11 cellular contexts compared by ENCODE assay signal in genomic region chr19:1037553-1038115, GRCh38. TPM values are rescaled to one million over a fixed set of nuclear protein-coding genes. Genes with fewer than 3 reads are reported as not detected.
DNase-seq lines count a peak whose midpoint lies in the region; ATAC-seq, FAIRE-seq and TF ChIP-seq lines count a peak whose summit lies in the region.
"Had no signal": no experiment of that assay in that cellular context is flagged by ENCODE, and none has a peak within 500 bp of the region (broad histone marks: within the 10 kb centered on the region; RNA-seq: fewer than 3 reads in every experiment).

No MANE protein-coding gene starts in this region.

- H3K27me3 ChIP-seq in transverse colon: no peaks in the 10 kb centered on the region
- H3K27me3 ChIP-seq: testis had no signal

- in situ Hi-C loops in transverse colon (cut with MboI; ENCODE audit: low pct_ligation_motif_present in 1 of 4, low pct_unique_long_range_greater_than_20kb in 1 of 4, low sequenced_read_pairs in 3 of 4): no loop called here

- peaks cover 74% of the 10 kb centered on the region for H3K4me1 Mint-ChIP-seq in activated naive CD4-positive, alpha-beta T cell treated with anti-CD3 and anti-CD28 coated beads, Interleukin-2, amount 10 ng/mL, durations not matched to agents 7 days and 5 days

- ATAC-seq in GM21390 (IDR thresholded peaks at IDR 0.05; ENCODE audit: unreplicated experiment): no peak
- ATAC-seq: PC-3 had no signal

- H3K9ac ChIP-seq in SK-N-MC (ENCODE audit: insufficient read length) (no peak overlapping the region), kidney (ENCODE audit: low read length in 2 of 2) (no peak overlapping the region)

- H3K36me3 Mint-ChIP-seq in activated naive CD4-positive, alpha-beta T cell treated with anti-CD3 and anti-CD28 coated beads, Interleukin-2, amount 10 ng/mL, durations not matched to agents 7 days and 5 days: peaks cover 48% of the 10 kb centered on the region

- H3K9me3 Mint-ChIP-seq in activated naive CD4-positive, alpha-beta T cell treated with anti-CD3 and anti-CD28 coated beads, Interleukin-2, amount 10 ng/mL, durations not matched to agents 7 days and 5 days: no peaks in the 10 kb centered on the region

- peaks cover 9 to 19% of the 10 kb centered on the region in 2 donors for H3K4me1 ChIP-seq in kidney (ENCODE audit: control insufficient read depth in 1 of 2, insufficient read depth in 1 of 2, low read depth in 1 of 2, low read length in 2 of 2)
- peaks cover 26 to 47% (median 28%) of the 10 kb centered on the region in 4 donors for H3K4me1 ChIP-seq in transverse colon

- no peak for FAIRE-seq in kidney (lab: Jason Lieb, UNC)
- FAIRE-seq: colon had no signal

- 67% methylated on average over 23 of the region's 23 CpGs; no CpG with 5 or more reads in 1 of the 2 donors for WGBS in transverse colon (ENCODE audit: low coverage in 1 of 2), 2 donors

- H3K36me3 ChIP-seq in SK-N-MC (ENCODE audit: insufficient read depth, low read length) (peaks cover 26% of the 10 kb centered on the region), kidney (ENCODE audit: control insufficient read depth in 1 of 2, insufficient read depth in 2 of 2, low read length in 2 of 2) (no peaks in the 10 kb centered on the region), transverse colon (peaks cover 0 to 8% (median 4%) of the 10 kb centered on the region in 4 donors)

- CTCF ChIA-PET in activated naive CD4-positive, alpha-beta T cell treated with anti-CD3 and anti-CD28 coated beads, Interleukin-2, amount 10 ng/mL, durations not matched to agents 7 days and 5 days (lab: Charles Lee): interaction anchor here (0.6 to 1.0 kb wide), 2 partner anchors 35 to 37 kb away, joined by 3 to 4 read pairs; no protein-coding TSS in a partner anchor

- peak overlapping the region; percentile 81 for H3K27ac ChIP-seq in SK-N-MC
- H3K27ac ChIP-seq in kidney (ENCODE audit: low read depth in 2 of 2, low read length in 2 of 2): peak overlapping the region in 1 of 2 donors; percentile 1
- H3K27ac ChIP-seq in transverse colon: peak overlapping the region; percentile 18 to 79 (median 56)

- H3K9me3 ChIP-seq in SK-N-MC (ENCODE audit: low read depth, low read length): no peaks in the 10 kb centered on the region
- H3K9me3 ChIP-seq in kidney (ENCODE audit: control insufficient read depth in 1 of 2, low read length in 2 of 2): no peaks in the 10 kb centered on the region
- H3K9me3 ChIP-seq in transverse colon: no peaks in the 10 kb centered on the region
- H3K9me3 ChIP-seq: testis had no signal

- TF ChIP-seq CTCF in kidney (IDR thresholded peaks at IDR 0.05; ENCODE audit: borderline replicate concordance, extremely low read depth, insufficient read depth) (no peak), transverse colon (IDR thresholded peaks at IDR 0.05) (no peak)

- intact Hi-C loops in kidney (cut with DNase I) (no loop called here), transverse colon (cut with DNase I; ENCODE audit: low total_unique reads) (no loop called here)

- peaks cover 5% of the 10 kb centered on the region for H3K27me3 Mint-ChIP-seq in activated naive CD4-positive, alpha-beta T cell treated with anti-CD3 and anti-CD28 coated beads, Interleukin-2, amount 10 ng/mL, durations not matched to agents 7 days and 5 days

- TF ChIP-seq EP300 in transverse colon (IDR thresholded peaks at IDR 0.05; ENCODE audit: low read depth): no peak

- peak overlapping the region; percentile 92 for H3K27ac Mint-ChIP-seq in activated naive CD4-positive, alpha-beta T cell treated with anti-CD3 and anti-CD28 coated beads, Interleukin-2, amount 10 ng/mL, durations not matched to agents 7 days and 5 days

- no peak for TF ChIP-seq POLR2A in transverse colon (IDR thresholded peaks at IDR 0.05)

- H3K4me3 ChIP-seq in SK-N-MC (peak overlapping the region; percentile 58), kidney (ENCODE audit: low read length in 2 of 2) (no peak overlapping the region), transverse colon (no peak overlapping the region)
- H3K4me3 ChIP-seq: testis had no signal

- DNase-seq in activated naive CD4-positive, alpha-beta T cell treated with anti-CD3 and anti-CD28 coated beads, Interleukin-2, amount 10 ng/mL, durations not matched to agents 7 days and 5 days: peak; percentile 51
- DNase-seq in activated naive CD4-positive, alpha-beta T cell treated with anti-CD3 and anti-CD28 coated beads, Interleukin-2, amount 50 U/mL, for 16 hours: no peak
- DNase-seq in SK-N-MC (ENCODE audit: low read depth, low spot score) (no peak), kidney (peak; percentile 75), transverse colon (peak; percentile 13), NCI-H524 (lab: John Stamatoyannopoulos, UW) (no peak), kidney glomerular epithelial cell (lab: John Stamatoyannopoulos, UW) (no peak)
- DNase-seq: PC-3, testis had no signal

- peak overlapping the region; percentile 100 for H3K4me3 Mint-ChIP-seq in activated naive CD4-positive, alpha-beta T cell treated with anti-CD3 and anti-CD28 coated beads, Interleukin-2, amount 10 ng/mL, durations not matched to agents 7 days and 5 days

RNA-seq across cellular contexts. Expression of gene ABCA7, which starts 2.3 kb away (rescaled TPM):
- total RNA-seq in kidney: 20.4 TPM
- polyA plus RNA-seq in kidney (ENCODE audit: insufficient read depth, low read depth, low replicate concordance): 11.7 TPM
- total RNA-seq in transverse colon: 100 to 1,000 TPM in 1 of 4 donors, 10 to 100 TPM in 3; 47.1 to 128 (median 82.0) TPM

RNA-seq across cellular contexts. Expression of gene CNN2, which starts 11.2 kb away (rescaled TPM):
- 131 TPM for total RNA-seq in kidney
- polyA plus RNA-seq in kidney (ENCODE audit: insufficient read depth, low read depth, low replicate concordance): 64.1 TPM
- total RNA-seq in transverse colon: 10 to 100 TPM; 39.2 to 57.6 (median 48.2) TPM

RNA-seq across cellular contexts. Expression of gene RNU6-2, which starts 16.3 kb away (rescaled TPM):
- total RNA-seq in kidney: not detected
- not detected for polyA plus RNA-seq in kidney (ENCODE audit: insufficient read depth, low read depth, low replicate concordance)
- not detected for total RNA-seq in transverse colon
- total RNA-seq: PC-3, testis had no signal

RNA-seq across cellular contexts. Expression of gene TMEM259, which starts 16.7 kb away (rescaled TPM):
- total RNA-seq in kidney (180 TPM), transverse colon (100 to 1,000 TPM; 226 to 676 (median 303) TPM)
- 129 TPM for polyA plus RNA-seq in kidney (ENCODE audit: insufficient read depth, low read depth, low replicate concordance)

RNA-seq across cellular contexts. Expression of gene ARHGAP45, which starts 29.3 kb away (rescaled TPM):
- total RNA-seq in kidney: 50.0 TPM
- polyA plus RNA-seq in kidney (ENCODE audit: insufficient read depth, low read depth, low replicate concordance): 11.8 TPM
- total RNA-seq in transverse colon: 100 to 1,000 TPM in 1 of 4 donors, 10 to 100 TPM in 2, 1 to 10 TPM in 1; 10.0 to 174 (median 76.9) TPM

Comparison
In these comparisons a context has a peak if more than half of its experiments do, and no peak if none do; other contexts are left out.
1. DNase-seq: peak in activated naive CD4-positive, alpha-beta T cell treated with anti-CD3 and anti-CD28 coated beads, Interleukin-2, amount 10 ng/mL, durations not matched to agents 7 days and 5 days (single experiment), kidney (single experiment) and transverse colon (single experiment); none in activated naive CD4-positive, alpha-beta T cell treated with anti-CD3 and anti-CD28 coated beads, Interleukin-2, amount 50 U/mL, for 16 hours (single experiment), SK-N-MC (single experiment), NCI-H524 (0 of 2) and kidney glomerular epithelial cell (single experiment).